ENCODE assay signal across 8 cellular contexts in genomic region chr9:137114220-137114612, GRCh38. TPM values are rescaled to one million over a fixed set of nuclear protein-coding genes. Genes with fewer than 3 reads are reported as not detected.
DNase-seq lines count a peak whose midpoint lies in the region; ATAC-seq and TF ChIP-seq lines count a peak whose summit lies in the region.

No MANE protein-coding gene starts in this region.

- no peaks in the 10 kb centered on the region for H4K20me1 ChIP-seq in IMR-90 (ENCODE audit: insufficient read depth, low read length)

- peak overlapping the region; percentile 86 for H2AFZ ChIP-seq in IMR-90 (replicated peaks; ENCODE audit: low read length, poor library complexity)

- no peak overlapping the region for H3K4ac ChIP-seq in IMR-90 (ENCODE audit: low read depth, low read length)

- H3K4me3 ChIP-seq in IMR-90 (ENCODE audit: insufficient read depth, low read depth, low read length) (peak overlapping the region; percentile 49), choroid plexus epithelial cell (ENCODE audit: low read depth, low read length) (peak overlapping the region; percentile 56), neutrophil (ENCODE audit: low read depth in 1 of 2, low read length in 1 of 2) (peak overlapping the region; percentile 54 to 78)

- no peak overlapping the region for H3K18ac ChIP-seq in IMR-90 (ENCODE audit: low read depth, low read length)

- peak overlapping the region; percentile 57 for H3K4me2 ChIP-seq in IMR-90 (ENCODE audit: low read depth, low read length)

- CTCF ChIA-PET in IMR-90 (lab: Yijun Ruan, JAX) = interaction anchor here (1.1 kb wide), 1 partner anchor 123 kb away, joined by 3 read pairs; no protein-coding TSS in a partner anchor

- H4K5ac ChIP-seq in IMR-90 (ENCODE audit: low read depth, low read length) = no peak overlapping the region

- peak overlapping the region in 1 of 2 experiments; percentile 64; a peak in 2 of 4 replicates for H4K8ac ChIP-seq in IMR-90 (ENCODE audit: low read depth in 2 of 2, low read length in 2 of 2)

- POLR2A ChIA-PET in IMR-90 (lab: Charles Lee; ENCODE audit: unreplicated experiment) = no interaction called here

- TSS peak; percentile 54 for BruUV-seq in IMR-90 (replicated peaks; lab: Mats Ljungman, UMichigan)

- peak; percentile 41 for DNase-seq in GM19238 (ENCODE audit: insufficient read length, low spot score)
- DNase-seq in IMR-90 = no peak
- DNase-seq in choroid plexus epithelial cell (ENCODE audit: low read depth) = no peak
- no peak for DNase-seq in NCI-H510A (lab: John Stamatoyannopoulos, UW)
- no peak for DNase-seq in NOMO-1 treated with dmso at 0.1 percent for 144 hours (lab: John Stamatoyannopoulos, UW; ENCODE audit: unreplicated experiment)

- H2BK15ac ChIP-seq in IMR-90 (ENCODE audit: low read depth, low read length) = no peak overlapping the region

- 0 out of 2 replicates have a peak overlapping the region, but pooled peaks have one; percentile 13 for H3K9ac ChIP-seq in IMR-90 (ENCODE audit: low read depth, low read length)

- no peak overlapping the region for H2AK9ac ChIP-seq in IMR-90 (replicated peaks; ENCODE audit: low read depth, low read length, poor library complexity)

- no peak overlapping the region for H2AK5ac ChIP-seq in IMR-90 (ENCODE audit: low read depth, low read length)

- no peak overlapping the region for H3K56ac ChIP-seq in IMR-90 (ENCODE audit: extremely low read depth, insufficient read depth, low read length)

- H3K36me3 ChIP-seq in IMR-90 (ENCODE audit: control insufficient read depth, insufficient read depth, low read length) (peaks cover 28% of the 10 kb centered on the region), neutrophil (peaks cover 17% of the 10 kb centered on the region)

- H3K4me1 ChIP-seq in IMR-90 (ENCODE audit: control insufficient read depth, insufficient read depth, low read length) (peaks cover 6% of the 10 kb centered on the region), neutrophil (ENCODE audit: control insufficient read depth in 1 of 2, insufficient read depth in 1 of 2, low read depth in 1 of 2, low read length in 1 of 2) (peaks cover 7 to 14% of the 10 kb centered on the region in 2 experiments)

- H4K91ac ChIP-seq in IMR-90 (ENCODE audit: insufficient read depth, low read depth, low read length) = no peak overlapping the region

- H3K27me3 ChIP-seq in IMR-90 (ENCODE audit: control insufficient read depth, insufficient read depth, low read length) (no peaks in the 10 kb centered on the region), neutrophil (peaks cover 42% of the 10 kb centered on the region)

- H3K9me1 ChIP-seq in IMR-90 (ENCODE audit: insufficient read depth, low read length) = no peaks in the 10 kb centered on the region

- H3K23ac ChIP-seq in IMR-90 (ENCODE audit: low read depth, low read length) = no peak overlapping the region

- H2BK120ac ChIP-seq in IMR-90 (ENCODE audit: low read depth, low read length) = no peak overlapping the region

- no peaks in the 10 kb centered on the region for H3K9me3 ChIP-seq in IMR-90 (ENCODE audit: control insufficient read depth, insufficient read depth, low read length)
- no peaks in the 10 kb centered on the region for H3K9me3 ChIP-seq in neutrophil

- intact Hi-C loops in IMR-90 (cut with micrococcal nuclease) = no loop called here

- peak; percentile 56 for ATAC-seq in IMR-90 (ENCODE audit: low read depth)
- ATAC-seq in GM21825 (IDR thresholded peaks at IDR 0.05; ENCODE audit: unreplicated experiment) = no peak
- no peak for ATAC-seq in GM18861 (IDR thresholded peaks at IDR 0.05; ENCODE audit: unreplicated experiment)

- WGBS in IMR-90 (ENCODE audit: extremely low coverage in 2 of 2, insufficient read length in 1 of 2), 2 experiments = 1% methylated on average over 19 of the region's 45 CpGs; no CpG with 5 or more reads in 1 of the 2 experiments

- TF ChIP-seq RAD21 in IMR-90 (IDR thresholded peaks at IDR 0.05; ENCODE audit: low read length) = no peak

- dilution Hi-C loops in IMR-90 (cut with HindIII; ENCODE audit: low sequenced_read_pairs, unreplicated experiment) = no loop called here

- no peak overlapping the region for H2BK20ac ChIP-seq in IMR-90 (ENCODE audit: low read depth, low read length)

- 0 out of 4 replicates have a peak, but pooled peaks cover 0 to 3% of the 10 kb centered on the region in 2 experiments for H3K79me1 ChIP-seq in IMR-90 (ENCODE audit: low read depth in 1 of 2, low read length in 2 of 2)

- in situ Hi-C loops in IMR-90 (cut with MboI; ENCODE audit: low sequenced_read_pairs) = no loop called here

- TF ChIP-seq CTCF in IMR-90 (conservative IDR thresholded peaks at IDR 0.05; ENCODE audit: low read depth, low read length) (no peak), choroid plexus epithelial cell (conservative IDR thresholded peaks at IDR 0.05; ENCODE audit: low read depth, low read length) (no peak), neutrophil (IDR thresholded peaks at IDR 0.05) (no peak)

- TF ChIP-seq POLR2A in IMR-90 (IDR thresholded peaks at IDR 0.05; ENCODE audit: low read depth, low read length) = no peak

- no peak overlapping the region for H2BK5ac ChIP-seq in IMR-90 (ENCODE audit: low read depth, low read length, poor library complexity, severe bottlenecking)

- no peak overlapping the region for H3K14ac ChIP-seq in IMR-90 (replicated peaks; ENCODE audit: low read depth, low read length)

- H3K27ac ChIP-seq in IMR-90 (ENCODE audit: insufficient read depth, low read length) = no peak overlapping the region; the same call in 1 of the 2 replicates
- H3K27ac ChIP-seq in neutrophil = no peak overlapping the region

TF ChIP-seq in IMR-90, 13 proteins besides CTCF, POLR2A, EP300 and RAD21:
- TF ChIP-seq BHLHE40 (IDR thresholded peaks at IDR 0.05; ENCODE audit: low read depth, low read length) = no peak
- TF ChIP-seq CEBPB (IDR thresholded peaks at IDR 0.05; ENCODE audit: low read depth, low read length) = no peak
- TF ChIP-seq MXI1 (IDR thresholded peaks at IDR 0.05; ENCODE audit: borderline replicate concordance, low read depth, low read length) = no peak
- TF ChIP-seq MAFK (IDR thresholded peaks at IDR 0.05; ENCODE audit: low read depth, low read length) = no peak
- no peak for TF ChIP-seq USF2 (IDR thresholded peaks at IDR 0.05; ENCODE audit: low read depth, low read length)
- no peak for TF ChIP-seq RCOR1 (IDR thresholded peaks at IDR 0.05; ENCODE audit: insufficient replicate concordance, low read length)
- no peak for TF ChIP-seq SMC3 (IDR thresholded peaks at IDR 0.05; ENCODE audit: low read depth, low read length)
- TF ChIP-seq ELK1 (IDR thresholded peaks at IDR 0.05; ENCODE audit: borderline replicate concordance, low read depth, low read length) = no peak
- TF ChIP-seq FOS (IDR thresholded peaks at IDR 0.05; ENCODE audit: low read depth, low read length) = no peak
- no peak for TF ChIP-seq NFE2L2 (IDR thresholded peaks at IDR 0.05; ENCODE audit: low read depth, low read length)
- no peak for TF ChIP-seq RFX5 (IDR thresholded peaks at IDR 0.05; ENCODE audit: low read depth, low read length)
- TF ChIP-seq MAZ (IDR thresholded peaks at IDR 0.05; ENCODE audit: borderline replicate concordance, low read depth, low read length) = no peak
- TF ChIP-seq CHD1 (IDR thresholded peaks at IDR 0.05; ENCODE audit: low read depth, low read length) = no peak

RNA-seq across cellular contexts. Expression of gene DPP7, which starts 0.3 kb away (rescaled TPM):
- 14.2 and 14.9 TPM in 2 replicates for total RNA-seq in IMR-90 (2012; rRNA removed)
- 76.4 and 88.2 TPM in 2 replicates for polyA plus RNA-seq in IMR-90 (2012; rRNA removed)
- 66.6 and 114 TPM in 2 replicates for polyA plus RNA-seq in IMR-90 (2012; cell fraction: cytosol; rRNA removed)
- polyA plus RNA-seq in IMR-90 (2012; cell fraction: nucleus; rRNA removed; ENCODE audit: low replicate concordance) = 336 and 1,029 TPM in 2 replicates

RNA-seq across cellular contexts. Expression of gene GRIN1, which starts 24.7 kb away (rescaled TPM):
- total RNA-seq in IMR-90 (2012; rRNA removed) = not detected in 2 replicates
- polyA plus RNA-seq in IMR-90 (2012; rRNA removed) = 0.04 and 0.09 TPM in 2 replicates
- polyA plus RNA-seq in IMR-90 (2012; cell fraction: cytosol; rRNA removed) = 0.03 TPM in 2 replicates
- polyA plus RNA-seq in IMR-90 (2012; cell fraction: nucleus; rRNA removed; ENCODE audit: low replicate concordance) = 0.15 and 0.29 TPM in 2 replicates

RNA-seq across cellular contexts. Expression of gene MAN1B1, which starts 27.4 kb away (rescaled TPM):
- total RNA-seq in IMR-90 (2012; rRNA removed) = 25.0 and 28.7 TPM in 2 replicates
- 49.8 and 55.1 TPM in 2 replicates for polyA plus RNA-seq in IMR-90 (2012; rRNA removed)
- 54.5 and 68.5 TPM in 2 replicates for polyA plus RNA-seq in IMR-90 (2012; cell fraction: cytosol; rRNA removed)
- polyA plus RNA-seq in IMR-90 (2012; cell fraction: nucleus; rRNA removed; ENCODE audit: low replicate concordance) = 89.2 and 183 TPM in 2 replicates

RNA-seq across cellular contexts. Expression of gene UAP1L1, which starts 36.9 kb away (rescaled TPM):
- 2.3 and 2.5 TPM in 2 replicates for total RNA-seq in IMR-90 (2012; rRNA removed)
- polyA plus RNA-seq in IMR-90 (2012; rRNA removed) = 8.7 and 9.8 TPM in 2 replicates
- polyA plus RNA-seq in IMR-90 (2012; cell fraction: cytosol; rRNA removed) = 4.2 and 5.1 TPM in 2 replicates
- 45.6 and 69.6 TPM in 2 replicates for polyA plus RNA-seq in IMR-90 (2012; cell fraction: nucleus; rRNA removed; ENCODE audit: low replicate concordance)

RNA-seq across cellular contexts. Expression of gene SAPCD2, which starts 43.9 kb away (rescaled TPM):
- total RNA-seq in IMR-90 (2012; rRNA removed) = 3.3 and 3.4 TPM in 2 replicates
- polyA plus RNA-seq in IMR-90 (2012; rRNA removed) = 4.9 and 6.4 TPM in 2 replicates
- 3.1 and 4.5 TPM in 2 replicates for polyA plus RNA-seq in IMR-90 (2012; cell fraction: cytosol; rRNA removed)
- 3.0 and 9.5 TPM in 2 replicates for polyA plus RNA-seq in IMR-90 (2012; cell fraction: nucleus; rRNA removed; ENCODE audit: low replicate concordance)
